2 cellular contexts compared by ENCODE assay signal in the genomic region with DNA sequence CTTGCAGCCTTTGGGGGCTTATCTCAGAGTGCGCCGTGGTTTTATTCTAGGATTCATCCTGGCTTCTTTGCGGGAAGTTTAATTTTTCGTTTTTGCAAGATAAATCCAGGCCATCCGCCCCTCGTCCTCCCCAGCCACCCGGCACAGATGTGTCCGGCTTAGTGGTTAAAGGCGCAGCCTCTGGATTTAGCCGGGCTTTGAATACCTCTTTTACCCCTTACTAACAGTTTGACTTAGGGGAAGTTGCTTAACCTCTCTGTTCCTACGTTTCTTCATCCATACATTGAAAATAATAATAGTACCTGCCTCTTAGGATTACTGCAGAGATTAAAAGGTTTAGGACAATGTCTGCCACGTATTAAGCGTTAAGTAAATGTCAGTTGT.
TF ChIP-seq lines count a peak whose summit lies in the region.

No MANE protein-coding gene starts in this region.

TF ChIP-seq in HCT116, 20 proteins besides CTCF, POLR2A, EP300 and RAD21:
- TF ChIP-seq CBX3 (IDR thresholded peaks at IDR 0.05; ENCODE audit: low read depth): 0 out of 2 replicates have a peak, but pooled peaks have one; percentile 4
- TF ChIP-seq ZNF274 (IDR thresholded peaks at IDR 0.05; ENCODE audit: low read depth, low read length): no peak

TF ChIP-seq in K562, 482 proteins besides CTCF, POLR2A, EP300 and RAD21:
- TF ChIP-seq SMAD1 (IDR thresholded peaks at IDR 0.05; ENCODE audit: low read depth, low read length, partially characterized antibody): no peak
- TF ChIP-seq CCNT2 (IDR thresholded peaks at IDR 0.05; ENCODE audit: borderline replicate concordance, extremely low read depth, insufficient read length, low read depth, low read length): peak; percentile 2
- TF ChIP-seq GTF2E2 (tag; IDR thresholded peaks at IDR 0.05): peak; percentile 70; the same call in 1 of the 2 replicates
- TF ChIP-seq STAT5A (IDR thresholded peaks at IDR 0.05; ENCODE audit: borderline replicate concordance, low read length): 0 out of 2 replicates have a peak, but pooled peaks have one; percentile 7
- TF ChIP-seq PTBP1 (IDR thresholded peaks at IDR 0.05; ENCODE audit: low read depth, low read length): 0 out of 2 replicates have a peak, but pooled peaks have one; percentile 1
- TF ChIP-seq RBM25 (IDR thresholded peaks at IDR 0.05; ENCODE audit: low read depth, low read length, severe bottlenecking): peak; percentile 51
- TF ChIP-seq, protein P1, sequence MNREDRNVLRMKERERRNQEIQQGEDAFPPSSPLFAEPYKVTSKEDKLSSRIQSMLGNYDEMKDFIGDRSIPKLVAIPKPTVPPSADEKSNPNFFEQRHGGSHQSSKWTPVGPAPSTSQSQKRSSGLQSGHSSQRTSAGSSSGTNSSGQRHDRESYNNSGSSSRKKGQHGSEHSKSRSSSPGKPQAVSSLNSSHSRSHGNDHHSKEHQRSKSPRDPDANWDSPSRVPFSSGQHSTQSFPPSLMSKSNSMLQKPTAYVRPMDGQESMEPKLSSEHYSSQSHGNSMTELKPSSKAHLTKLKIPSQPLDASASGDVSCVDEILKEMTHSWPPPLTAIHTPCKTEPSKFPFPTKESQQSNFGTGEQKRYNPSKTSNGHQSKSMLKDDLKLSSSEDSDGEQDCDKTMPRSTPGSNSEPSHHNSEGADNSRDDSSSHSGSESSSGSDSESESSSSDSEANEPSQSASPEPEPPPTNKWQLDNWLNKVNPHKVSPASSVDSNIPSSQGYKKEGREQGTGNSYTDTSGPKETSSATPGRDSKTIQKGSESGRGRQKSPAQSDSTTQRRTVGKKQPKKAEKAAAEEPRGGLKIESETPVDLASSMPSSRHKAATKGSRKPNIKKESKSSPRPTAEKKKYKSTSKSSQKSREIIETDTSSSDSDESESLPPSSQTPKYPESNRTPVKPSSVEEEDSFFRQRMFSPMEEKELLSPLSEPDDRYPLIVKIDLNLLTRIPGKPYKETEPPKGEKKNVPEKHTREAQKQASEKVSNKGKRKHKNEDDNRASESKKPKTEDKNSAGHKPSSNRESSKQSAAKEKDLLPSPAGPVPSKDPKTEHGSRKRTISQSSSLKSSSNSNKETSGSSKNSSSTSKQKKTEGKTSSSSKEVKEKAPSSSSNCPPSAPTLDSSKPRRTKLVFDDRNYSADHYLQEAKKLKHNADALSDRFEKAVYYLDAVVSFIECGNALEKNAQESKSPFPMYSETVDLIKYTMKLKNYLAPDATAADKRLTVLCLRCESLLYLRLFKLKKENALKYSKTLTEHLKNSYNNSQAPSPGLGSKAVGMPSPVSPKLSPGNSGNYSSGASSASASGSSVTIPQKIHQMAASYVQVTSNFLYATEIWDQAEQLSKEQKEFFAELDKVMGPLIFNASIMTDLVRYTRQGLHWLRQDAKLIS (CRISPR knock-in tag; IDR thresholded peaks at IDR 0.05): peak; percentile 55; the same call in 1 of the 2 replicates
- peak; percentile 57 for TF ChIP-seq ZFP36 (IDR thresholded peaks at IDR 0.05; ENCODE audit: low read depth, low read length, partially characterized antibody)
- no peak for TF ChIP-seq MYC (IDR thresholded peaks at IDR 0.05; ENCODE audit: low read depth, low read length)
- 0 out of 2 replicates have a peak, but pooled peaks have one; percentile 7 for TF ChIP-seq MYC (CRISPR knock-in tag; IDR thresholded peaks at IDR 0.05; ENCODE audit: borderline replicate concordance, low read depth)
- TF ChIP-seq BCOR (IDR thresholded peaks at IDR 0.05): peak; percentile 59; the same call in 1 of the 2 replicates
- peak; percentile 55; the same call in 1 of the 2 replicates for TF ChIP-seq ZFX (CRISPR knock-in tag; IDR thresholded peaks at IDR 0.05)
- TF ChIP-seq, protein P2, sequence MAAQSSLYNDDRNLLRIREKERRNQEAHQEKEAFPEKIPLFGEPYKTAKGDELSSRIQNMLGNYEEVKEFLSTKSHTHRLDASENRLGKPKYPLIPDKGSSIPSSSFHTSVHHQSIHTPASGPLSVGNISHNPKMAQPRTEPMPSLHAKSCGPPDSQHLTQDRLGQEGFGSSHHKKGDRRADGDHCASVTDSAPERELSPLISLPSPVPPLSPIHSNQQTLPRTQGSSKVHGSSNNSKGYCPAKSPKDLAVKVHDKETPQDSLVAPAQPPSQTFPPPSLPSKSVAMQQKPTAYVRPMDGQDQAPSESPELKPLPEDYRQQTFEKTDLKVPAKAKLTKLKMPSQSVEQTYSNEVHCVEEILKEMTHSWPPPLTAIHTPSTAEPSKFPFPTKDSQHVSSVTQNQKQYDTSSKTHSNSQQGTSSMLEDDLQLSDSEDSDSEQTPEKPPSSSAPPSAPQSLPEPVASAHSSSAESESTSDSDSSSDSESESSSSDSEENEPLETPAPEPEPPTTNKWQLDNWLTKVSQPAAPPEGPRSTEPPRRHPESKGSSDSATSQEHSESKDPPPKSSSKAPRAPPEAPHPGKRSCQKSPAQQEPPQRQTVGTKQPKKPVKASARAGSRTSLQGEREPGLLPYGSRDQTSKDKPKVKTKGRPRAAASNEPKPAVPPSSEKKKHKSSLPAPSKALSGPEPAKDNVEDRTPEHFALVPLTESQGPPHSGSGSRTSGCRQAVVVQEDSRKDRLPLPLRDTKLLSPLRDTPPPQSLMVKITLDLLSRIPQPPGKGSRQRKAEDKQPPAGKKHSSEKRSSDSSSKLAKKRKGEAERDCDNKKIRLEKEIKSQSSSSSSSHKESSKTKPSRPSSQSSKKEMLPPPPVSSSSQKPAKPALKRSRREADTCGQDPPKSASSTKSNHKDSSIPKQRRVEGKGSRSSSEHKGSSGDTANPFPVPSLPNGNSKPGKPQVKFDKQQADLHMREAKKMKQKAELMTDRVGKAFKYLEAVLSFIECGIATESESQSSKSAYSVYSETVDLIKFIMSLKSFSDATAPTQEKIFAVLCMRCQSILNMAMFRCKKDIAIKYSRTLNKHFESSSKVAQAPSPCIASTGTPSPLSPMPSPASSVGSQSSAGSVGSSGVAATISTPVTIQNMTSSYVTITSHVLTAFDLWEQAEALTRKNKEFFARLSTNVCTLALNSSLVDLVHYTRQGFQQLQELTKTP (IDR thresholded peaks at IDR 0.05; ENCODE audit: low read depth in 1 of 2, partially characterized antibody in 2 of 2): no peak
- peak in 1 of 2 experiments; percentile 16; a peak in 1 of 4 replicates for TF ChIP-seq SIN3A (IDR thresholded peaks at IDR 0.05; ENCODE audit: borderline replicate concordance in 2 of 2, control insufficient read depth in 1 of 2, low read depth in 2 of 2, low read length in 2 of 2)
- peak; percentile 68 for TF ChIP-seq RBFOX2 (IDR thresholded peaks at IDR 0.05; ENCODE audit: low read depth, low read length)
- no peak for TF ChIP-seq ZNF274 (IDR thresholded peaks at IDR 0.05; ENCODE audit: borderline replicate concordance, low read depth, low read length)
- TF ChIP-seq KDM1A (IDR thresholded peaks at IDR 0.05): 0 out of 4 replicates have a peak, but pooled peaks of 1 of the 2 experiments have one; percentile 23
- TF ChIP-seq SRSF3 (IDR thresholded peaks at IDR 0.05; ENCODE audit: insufficient read depth, low read length): no peak
- 0 out of 2 replicates have a peak, but pooled peaks have one; percentile 38 for TF ChIP-seq ZNF584 (CRISPR knock-in tag; IDR thresholded peaks at IDR 0.05; ENCODE audit: low read depth)
